In the genomic region with DNA sequence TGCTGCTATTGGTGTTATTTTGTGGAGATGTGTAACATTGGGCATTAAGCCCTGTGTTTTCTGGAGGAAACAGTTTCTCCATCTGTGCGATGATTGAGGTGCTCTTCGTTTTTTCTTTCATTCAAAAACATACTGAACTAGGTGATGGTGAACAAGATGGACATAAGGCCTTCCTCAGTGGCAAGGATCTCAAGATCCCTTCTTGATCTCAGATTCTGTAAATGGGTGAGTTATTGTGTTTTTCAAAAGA, we compare ENCODE assay signal across 8 cellular contexts. TPM values are rescaled to one million over a fixed set of nuclear protein-coding genes. Genes with fewer than 3 reads are reported as not detected.
DNase-seq lines count a peak whose midpoint lies in the region; ATAC-seq, FAIRE-seq and TF ChIP-seq lines count a peak whose summit lies in the region.

No MANE protein-coding gene starts in this region.

- POLR2A ChIA-PET in CD4-positive, alpha-beta memory T cell (lab: Charles Lee; ENCODE audit: partially characterized antibody): interaction anchor here (0.8 to 1.8 kb wide), 5 partner anchors 21 to 152 kb away, joined by 3 to 15 read pairs (median 6); a partner anchor contains a TSS
- POLR2A ChIA-PET in MCF 10A (lab: Yijun Ruan, JAX): interaction anchor here (1.3 to 3.3 kb wide), 3 partner anchors 22 to 128 kb away, joined by 8 to 13 read pairs (median 9); a partner anchor contains a TSS
- POLR2A ChIA-PET in RWPE1 (lab: Yijun Ruan, JAX; ENCODE audit: low non-redundant PET): no interaction called here

- H3K27me3 ChIP-seq in CD4-positive, alpha-beta memory T cell (ENCODE audit: insufficient read depth, low read length): no peaks in the 10 kb centered on the region
- peaks cover 12% of the 10 kb centered on the region for H3K27me3 ChIP-seq in HUES48 (ENCODE audit: control insufficient read depth, insufficient read depth, low read length)

- H3K9me3 Mint-ChIP-seq in CD4-positive, alpha-beta memory T cell: no peaks in the 10 kb centered on the region
- no peaks in the 10 kb centered on the region for H3K9me3 Mint-ChIP-seq in MCF 10A (ENCODE audit: unreplicated experiment)
- H3K9me3 Mint-ChIP-seq in natural killer cell treated with Interleukin-12 subunit alpha and Interleukin-12 subunit beta and Interleukin-15 and Interleukin-18, amount 100 ng/mL, for 72 hours: no peaks in the 10 kb centered on the region

- ATAC-seq in natural killer cell treated with Interleukin-12 subunit alpha and Interleukin-12 subunit beta and Interleukin-15 and Interleukin-18, amount 100 ng/mL, for 72 hours: no peak
- no peak for ATAC-seq in HG02798 (IDR thresholded peaks at IDR 0.05; ENCODE audit: poor library complexity, unreplicated experiment)

- H3K9ac ChIP-seq in HUES48 (ENCODE audit: low read depth, low read length): peak overlapping the region; percentile 82

- H3K4me1 Mint-ChIP-seq in CD4-positive, alpha-beta memory T cell: peaks cover 12 to 20% (median 15%) of the 10 kb centered on the region in 4 donors
- peaks cover 9% of the 10 kb centered on the region for H3K4me1 Mint-ChIP-seq in MCF 10A (ENCODE audit: insufficient read depth, unreplicated experiment)
- H3K4me1 Mint-ChIP-seq in natural killer cell treated with Interleukin-12 subunit alpha and Interleukin-12 subunit beta and Interleukin-15 and Interleukin-18, amount 100 ng/mL, for 72 hours (ENCODE audit: low read depth in 2 of 2): peaks cover 4 to 8% of the 10 kb centered on the region in 2 donors

- H3K36me3 Mint-ChIP-seq in CD4-positive, alpha-beta memory T cell: peaks cover 0 to 2% of the 10 kb centered on the region in 2 donors
- no peaks in the 10 kb centered on the region for H3K36me3 Mint-ChIP-seq in MCF 10A (ENCODE audit: insufficient read depth, unreplicated experiment)
- peaks cover 4% of the 10 kb centered on the region for H3K36me3 Mint-ChIP-seq in natural killer cell treated with Interleukin-12 subunit alpha and Interleukin-12 subunit beta and Interleukin-15 and Interleukin-18, amount 100 ng/mL, for 72 hours

- no peaks in the 10 kb centered on the region for H3K9me3 ChIP-seq in CD4-positive, alpha-beta memory T cell (ENCODE audit: control insufficient read depth in 1 of 2, low read length in 2 of 2)
- no peaks in the 10 kb centered on the region for H3K9me3 ChIP-seq in HUES48 (ENCODE audit: control insufficient read depth, insufficient read depth, low read length)

- FAIRE-seq in GM12891 (lab: Jason Lieb, UNC) (no peak), H54 (lab: Jason Lieb, UNC) (no peak)

- H3K4me3 ChIP-seq in CD4-positive, alpha-beta memory T cell (ENCODE audit: low read length in 2 of 2): peak overlapping the region in 1 of 2 donors; percentile 70
- peak overlapping the region; percentile 96 for H3K4me3 ChIP-seq in HUES48 (ENCODE audit: low read depth, low read length)

- H3K4me1 ChIP-seq in CD4-positive, alpha-beta memory T cell (ENCODE audit: insufficient read depth, low read length): peaks cover 14% of the 10 kb centered on the region
- H3K4me1 ChIP-seq in HUES48 (ENCODE audit: control insufficient read depth, insufficient read depth, low read length): peaks cover 13% of the 10 kb centered on the region; the same call in 1 of the 2 replicates

- intact Hi-C loops in CD4-positive, alpha-beta memory T cell (cut with micrococcal nuclease): no loop called here
- intact Hi-C loops in MCF 10A (cut with micrococcal nuclease): no loop called here

- peak overlapping the region; percentile 53 for H3K27ac ChIP-seq in CD4-positive, alpha-beta memory T cell (ENCODE audit: low read depth, low read length)
- H3K27ac ChIP-seq in HUES48 (ENCODE audit: low read depth, low read length) (no peak overlapping the region), RWPE1 (no peak overlapping the region)

- CTCF ChIA-PET in CD4-positive, alpha-beta memory T cell (lab: Charles Lee; ENCODE audit: partially characterized antibody): interaction anchor here (0.6 to 1.7 kb wide), 7 partner anchors 9 to 132 kb away, joined by 3 to 6 read pairs (median 3); no protein-coding TSS in a partner anchor
- CTCF ChIA-PET in MCF 10A (lab: Yijun Ruan, JAX): interaction anchor here (0.6 to 2.5 kb wide), 5 partner anchors 39 to 159 kb away, joined by 3 to 11 read pairs (median 4); no protein-coding TSS in a partner anchor
- CTCF ChIA-PET in RWPE1 (lab: Yijun Ruan, JAX): interaction anchor here (1.9 kb wide), 1 partner anchor 88 kb away, joined by 7 read pairs; no protein-coding TSS in a partner anchor

- BruUV-seq in MCF 10A (replicated peaks; lab: Mats Ljungman, UMichigan): no TSS peak

- H3K36me3 ChIP-seq in CD4-positive, alpha-beta memory T cell (ENCODE audit: insufficient read depth, low read length): no peaks in the 10 kb centered on the region
- no peaks in the 10 kb centered on the region for H3K36me3 ChIP-seq in HUES48 (ENCODE audit: control insufficient read depth, insufficient read depth, low read length)

- TF ChIP-seq CTCF in MCF 10A (IDR thresholded peaks at IDR 0.05; ENCODE audit: unreplicated experiment) (no peak), RWPE1 (conservative IDR thresholded peaks at IDR 0.05; ENCODE audit: low read depth) (no peak)

- TF ChIP-seq POLR2A in GM12891 (IDR thresholded peaks at IDR 0.05; ENCODE audit: low read depth, low read length): no peak
- TF ChIP-seq POLR2A in H54 (IDR thresholded peaks at IDR 0.05; ENCODE audit: low read depth, low read length): no peak

- H3K4me3 Mint-ChIP-seq in CD4-positive, alpha-beta memory T cell: peak overlapping the region; percentile 83 to 91 (median 88)
- H3K4me3 Mint-ChIP-seq in MCF 10A (ENCODE audit: unreplicated experiment): peak overlapping the region; percentile 65
- H3K4me3 Mint-ChIP-seq in natural killer cell treated with Interleukin-12 subunit alpha and Interleukin-12 subunit beta and Interleukin-15 and Interleukin-18, amount 100 ng/mL, for 72 hours: peak overlapping the region; percentile 64

- H3K27ac Mint-ChIP-seq in CD4-positive, alpha-beta memory T cell: peak overlapping the region in 6 of 7 donors; percentile 45 to 93 (median 86)
- no peak overlapping the region for H3K27ac Mint-ChIP-seq in MCF 10A (ENCODE audit: low read depth, unreplicated experiment)
- no peak overlapping the region for H3K27ac Mint-ChIP-seq in natural killer cell treated with Interleukin-12 subunit alpha and Interleukin-12 subunit beta and Interleukin-15 and Interleukin-18, amount 100 ng/mL, for 72 hours

- peaks cover 0 to 3% of the 10 kb centered on the region in 2 donors for H3K27me3 Mint-ChIP-seq in CD4-positive, alpha-beta memory T cell
- peaks cover 20% of the 10 kb centered on the region for H3K27me3 Mint-ChIP-seq in MCF 10A (ENCODE audit: insufficient read depth, unreplicated experiment)
- H3K27me3 Mint-ChIP-seq in natural killer cell treated with Interleukin-12 subunit alpha and Interleukin-12 subunit beta and Interleukin-15 and Interleukin-18, amount 100 ng/mL, for 72 hours: peaks cover 22 to 32% of the 10 kb centered on the region in 2 donors

- DNase-seq in CD4-positive, alpha-beta memory T cell: no peak
- DNase-seq in MCF 10A (ENCODE audit: unreplicated experiment) (peak; percentile 3), GM12891 (ENCODE audit: insufficient read length, low spot score) (no peak), RWPE1 (ENCODE audit: low spot score) (no peak), H54 (ENCODE audit: insufficient read length, low spot score) (no peak)
- DNase-seq in natural killer cell treated with Interleukin-12 subunit alpha and Interleukin-12 subunit beta and Interleukin-15 and Interleukin-18, amount 100 ng/mL, for 72 hours (ENCODE audit: low spot score): no peak

TF ChIP-seq in GM12891, 5 proteins besides CTCF, POLR2A, EP300 and RAD21:
- TF ChIP-seq POLR2AphosphoS5 (IDR thresholded peaks at IDR 0.05; ENCODE audit: low read depth, low read length) (no peak), TAF1 (IDR thresholded peaks at IDR 0.05; ENCODE audit: low read depth, low read length) (no peak), PAX5 (IDR thresholded peaks at IDR 0.05; ENCODE audit: insufficient read depth, low read length, severe bottlenecking) (no peak), SPI1 (IDR thresholded peaks at IDR 0.05; ENCODE audit: low read depth, low read length) (no peak), POU2F2 (IDR thresholded peaks at IDR 0.05; ENCODE audit: low read depth, low read length) (no peak)

RNA-seq across cellular contexts. Expression of a gene that starts 0.8 kb away (rescaled TPM):
- total RNA-seq in CD4-positive, alpha-beta memory T cell: 10 to 100 TPM in 1 of 2 experiments, 1 to 10 TPM in 1; 8.8 to 11.8 TPM
- 10 to 100 TPM in 1 of 2 donors, 1 to 10 TPM in 1; 6.5 to 10.2 TPM for polyA plus RNA-seq in CD4-positive, alpha-beta memory T cell
- 16.3 and 21.3 TPM in 2 replicates for total RNA-seq in MCF 10A (2022)
- 1 to 10 TPM in 1 of 2 donors, under 1 TPM in 1; 0.56 to 1.0 TPM for total RNA-seq in natural killer cell treated with Interleukin-12 subunit alpha and Interleukin-12 subunit beta and Interleukin-15 and Interleukin-18, amount 100 ng/mL, for 72 hours
- polyA plus RNA-seq in GM12891 (2012; ENCODE audit: low read depth, missing spikeins): 2.3 TPM

Comparison
In these comparisons a context has a peak if more than half of its experiments do, and no peak if none do; other contexts are left out.
1. H3K27ac Mint-ChIP-seq: peak in CD4-positive, alpha-beta memory T cell (6 of 7); none in MCF 10A (single experiment) and natural killer cell treated with Interleukin-12 subunit alpha and Interleukin-12 subunit beta and Interleukin-15 and Interleukin-18, amount 100 ng/mL, for 72 hours (0 of 2).
2. Peak in every context shown above with its lines, with median percentiles within 50 percentile points of each other: H3K4me3 Mint-ChIP-seq.